Comparison of ENCODE assay signal across 8 cellular contexts in the genomic region with DNA sequence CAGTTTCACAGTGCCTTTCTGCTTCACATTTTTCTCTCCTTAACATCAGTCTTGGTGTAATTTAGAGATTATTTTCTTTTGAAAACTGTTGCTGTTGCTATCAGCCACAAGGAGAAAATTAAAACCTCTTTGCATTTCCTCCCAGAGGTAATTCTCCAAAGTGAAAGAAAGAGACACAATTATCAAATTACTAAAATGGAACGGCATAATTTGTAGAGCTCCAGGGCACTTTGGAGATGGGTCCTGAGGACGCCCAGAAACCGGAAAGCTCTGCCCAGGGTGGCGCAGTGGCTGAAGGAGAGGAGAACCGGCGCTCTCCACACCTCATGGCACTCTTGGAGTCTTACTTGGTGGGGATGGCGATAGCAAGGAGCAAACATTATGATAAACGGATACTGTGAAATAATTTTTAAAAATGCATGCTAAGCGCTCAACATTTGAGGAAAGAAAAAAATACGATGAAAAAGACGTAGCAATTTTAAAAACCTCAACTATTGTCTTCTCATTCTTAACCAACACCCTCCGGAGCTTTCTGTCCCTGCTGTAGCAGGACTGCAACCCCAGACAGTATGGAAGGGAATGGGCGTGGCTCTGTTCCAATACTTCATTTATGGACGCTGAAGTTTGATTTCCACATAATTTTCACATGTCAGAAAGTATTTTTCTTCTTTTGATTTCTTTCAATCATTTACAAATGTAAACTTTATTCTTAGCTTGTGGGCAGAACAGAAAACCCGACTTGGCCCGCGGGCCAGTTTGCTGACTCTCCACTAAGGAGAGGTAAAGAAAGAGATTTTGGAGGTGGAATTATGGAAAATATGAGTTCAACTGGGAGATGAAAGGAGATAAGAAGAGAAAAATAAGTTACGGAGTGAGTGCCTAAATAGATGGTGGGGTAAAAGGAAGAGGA. TPM values are rescaled to one million over a fixed set of nuclear protein-coding genes. Genes with fewer than 3 reads are reported as not detected.
DNase-seq lines count a peak whose midpoint lies in the region; ATAC-seq and TF ChIP-seq lines count a peak whose summit lies in the region.

No MANE protein-coding gene starts in this region.

- peak overlapping the region; percentile 98 for H3K27ac Mint-ChIP-seq in activated naive CD4-positive, alpha-beta T cell treated with anti-CD3 and anti-CD28 coated beads for 36 hours

- H3K4me3 Mint-ChIP-seq in activated naive CD4-positive, alpha-beta T cell treated with anti-CD3 and anti-CD28 coated beads for 36 hours: peak overlapping the region; percentile 96

- H3K9me3 Mint-ChIP-seq in activated naive CD4-positive, alpha-beta T cell treated with anti-CD3 and anti-CD28 coated beads for 36 hours: no peaks in the 10 kb centered on the region

- peak; percentile 40 for ATAC-seq in mucosa of descending colon

- TF ChIP-seq CTCF in mucosa of descending colon (IDR thresholded peaks at IDR 0.05) (no peak), GM10266 (IDR thresholded peaks at IDR 0.05; ENCODE audit: control insufficient read depth, insufficient read depth, low read depth, missing control alignments) (no peak)

- H3K36me3 ChIP-seq in SJCRH30 (peaks cover 36% of the 10 kb centered on the region), mucosa of descending colon (ENCODE audit: low read depth) (no peaks in the 10 kb centered on the region)

- peak overlapping the region; percentile 70 for H3K4me3 ChIP-seq in SJCRH30
- H3K4me3 ChIP-seq in mucosa of descending colon: peak overlapping the region; percentile 31

- peaks cover 16% of the 10 kb centered on the region for H3K4me1 Mint-ChIP-seq in activated naive CD4-positive, alpha-beta T cell treated with anti-CD3 and anti-CD28 coated beads for 36 hours (ENCODE audit: low read depth)

- CTCF ChIA-PET in activated naive CD4-positive, alpha-beta T cell treated with anti-CD3 and anti-CD28 coated beads for 36 hours (lab: Charles Lee): interaction anchor here (0.5 to 2.4 kb wide), 10 partner anchors 9 to 203 kb away, joined by 3 to 7 read pairs (median 4); no protein-coding TSS in a partner anchor

- H3K4me1 ChIP-seq in SJCRH30: peaks cover 8% of the 10 kb centered on the region; the same call in 1 of the 2 replicates
- peaks cover 21% of the 10 kb centered on the region for H3K4me1 ChIP-seq in mucosa of descending colon (ENCODE audit: low read depth)

- H3K9me3 ChIP-seq in SJCRH30 (replicated peaks) (no peaks in the 10 kb centered on the region), mucosa of descending colon (no peaks in the 10 kb centered on the region)

- peaks cover 39% of the 10 kb centered on the region for H3K36me3 Mint-ChIP-seq in activated naive CD4-positive, alpha-beta T cell treated with anti-CD3 and anti-CD28 coated beads for 36 hours (ENCODE audit: low read depth)

- peak; percentile 26 for DNase-seq in activated naive CD4-positive, alpha-beta T cell treated with anti-CD3 and anti-CD28 coated beads for 36 hours
- no peak for DNase-seq in activated naive CD4-positive, alpha-beta T cell treated with anti-CD3 and anti-CD28 coated beads, Interleukin-2, amount 50 U/mL, for 16 hours
- DNase-seq in SJCRH30 (peak; percentile 42 to 63), dedifferentiated amniotic fluid mesenchymal stem cell (ENCODE audit: extremely low spot score) (peak; percentile 43), mucosa of descending colon (peak in 2 of 3 donors; percentile 48 to 68), NCI-H2227 (lab: John Stamatoyannopoulos, UW; ENCODE audit: unreplicated experiment) (no peak), GM10266 (ENCODE audit: extremely low spot score) (no peak), mesenteric fat pad (ENCODE audit: low spot score) (no peak)

- H3K27me3 ChIP-seq in SJCRH30: no peaks in the 10 kb centered on the region

- intact Hi-C loops in activated naive CD4-positive, alpha-beta T cell treated with anti-CD3 and anti-CD28 coated beads for 36 hours (cut with micrococcal nuclease): loop anchor here (1.0 to 5.0 kb wide), 4 partner anchors 13 to 423 kb away; partner anchors contain the start of gene SNX27
- intact Hi-C loops in mucosa of descending colon (cut with DNase I, micrococcal nuclease): no loop called here

- peak overlapping the region; percentile 89 for H3K27ac ChIP-seq in SJCRH30

- no peaks in the 10 kb centered on the region for H3K27me3 Mint-ChIP-seq in activated naive CD4-positive, alpha-beta T cell treated with anti-CD3 and anti-CD28 coated beads for 36 hours (ENCODE audit: low read depth)

RNA-seq across cellular contexts. Expression of gene S100A11, which starts 1.1 kb away (rescaled TPM):
- total RNA-seq in activated naive CD4-positive, alpha-beta T cell treated with anti-CD3 and anti-CD28 coated beads for 36 hours: 100 to 1,000 TPM; 229 to 235 TPM
- 492 and 509 TPM in 2 replicates for total RNA-seq in SJCRH30 (2014; rRNA removed; shearing (Covaris generic))
- total RNA-seq in mucosa of descending colon (100 to 1,000 TPM in 1 of 3 donors, 10 to 100 TPM in 2; 88.8 to 230 (median 93.8) TPM), mesenteric fat pad (750 TPM)

RNA-seq across cellular contexts. Expression of gene S100A10, which starts 42.0 kb away (rescaled TPM):
- total RNA-seq in activated naive CD4-positive, alpha-beta T cell treated with anti-CD3 and anti-CD28 coated beads for 36 hours: 100 to 1,000 TPM; 159 to 170 TPM
- 36.4 and 38.3 TPM in 2 replicates for total RNA-seq in SJCRH30 (2014; rRNA removed; shearing (Covaris generic))
- total RNA-seq in mucosa of descending colon (1,000 to 10,000 TPM in 2 of 3 donors, 100 to 1,000 TPM in 1; 540 to 1,335 (median 1,083) TPM), mesenteric fat pad (650 TPM)

RNA-seq across cellular contexts. Expression of gene TCHHL1, which starts 53.2 kb away (rescaled TPM):
- not detected for total RNA-seq in activated naive CD4-positive, alpha-beta T cell treated with anti-CD3 and anti-CD28 coated beads for 36 hours
- total RNA-seq in SJCRH30 (2014; rRNA removed; shearing (Covaris generic)): not detected in 2 replicates
- total RNA-seq in mucosa of descending colon: not detected
- total RNA-seq in mesenteric fat pad: 0.42 TPM

Comparison
In these comparisons a context has a peak if more than half of its experiments do, and no peak if none do; other contexts are left out.
1. DNase-seq: peak in activated naive CD4-positive, alpha-beta T cell treated with anti-CD3 and anti-CD28 coated beads for 36 hours (single experiment), SJCRH30 (2 of 2), dedifferentiated amniotic fluid mesenchymal stem cell (single experiment) and mucosa of descending colon (2 of 3); none in activated naive CD4-positive, alpha-beta T cell treated with anti-CD3 and anti-CD28 coated beads, Interleukin-2, amount 50 U/mL, for 16 hours (single experiment), NCI-H2227 (single experiment), GM10266 (single experiment) and mesenteric fat pad (single experiment).